ENCODE assay signal across 26 cellular contexts in the genomic region with DNA sequence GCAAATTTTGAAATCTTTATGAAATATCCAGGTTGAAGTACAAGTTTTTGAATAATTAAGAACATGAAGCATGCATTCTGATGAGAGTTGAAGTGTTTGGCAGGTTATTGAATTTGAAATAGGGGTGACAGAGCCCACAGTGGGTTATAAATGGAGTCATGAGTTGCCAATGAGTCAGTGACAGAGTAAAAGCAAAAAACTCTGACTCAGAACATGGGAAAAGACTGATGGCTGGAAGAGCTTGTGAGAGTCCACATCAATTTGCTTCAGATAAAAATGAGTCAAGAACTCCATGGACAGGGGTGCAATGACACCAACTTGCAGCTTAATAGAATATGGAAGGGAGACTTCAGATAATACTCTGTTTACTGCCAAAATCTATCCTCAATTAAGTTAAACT.
DNase-seq lines count a peak whose midpoint lies in the region; ATAC-seq and TF ChIP-seq lines count a peak whose summit lies in the region.
"Had no signal": no experiment of that assay in that cellular context is flagged by ENCODE, and none has a peak within 500 bp of the region (broad histone marks: within the 10 kb centered on the region; RNA-seq: fewer than 3 reads in every experiment).

No MANE protein-coding gene starts in this region.

- H3K27ac Mint-ChIP-seq in activated CD8-positive, alpha-beta memory T cell treated with anti-CD3 and anti-CD28 coated beads, Interleukin-2, amount 10 ng/mL, durations not matched to agents 7 days and 5 days: no peak overlapping the region
- H3K27ac Mint-ChIP-seq: activated naive CD4-positive, alpha-beta T cell treated with anti-CD3 and anti-CD28 coated beads for 36 hours; activated T-cell treated with anti-CD3 and anti-CD28 coated beads, Interleukin-2, amount 50 U/mL, for 72 hours; B cell; stimulated activated effector memory CD8-positive, alpha-beta T cell treated with anti-CD3 and anti-CD28 coated beads, Interleukin-12 subunit alpha, Interleukin-12 subunit beta, amount 100 ng/mL, for 72 hours had no signal

- H4K20me1 ChIP-seq in fibroblast of lung (ENCODE audit: control insufficient read depth, extremely low read depth, insufficient read depth, low read length): no peaks in the 10 kb centered on the region

- no peak for TF ChIP-seq CTCF in RWPE2 (IDR thresholded peaks at IDR 0.05; ENCODE audit: poor library complexity, severe bottlenecking)
- no peak for TF ChIP-seq CTCF in fibroblast of lung (conservative IDR thresholded peaks at IDR 0.05 in 1 of 2, IDR thresholded peaks at IDR 0.05 in 1 of 2; ENCODE audit: low read depth in 1 of 2, low read length in 2 of 2)

- H3K4me1 ChIP-seq in RWPE2 (ENCODE audit: insufficient read depth, poor library complexity, severe bottlenecking): no peaks in the 10 kb centered on the region
- H3K4me1 ChIP-seq in fibroblast of lung (ENCODE audit: control insufficient read depth, extremely low read depth, insufficient read depth, low read length): no peaks in the 10 kb centered on the region
- H3K4me1 ChIP-seq: testis, vagina had no signal

- no peak overlapping the region for H3K27ac ChIP-seq in RWPE2 (ENCODE audit: poor library complexity, severe bottlenecking)
- no peak overlapping the region for H3K27ac ChIP-seq in fibroblast of lung (ENCODE audit: insufficient read depth, low read length)
- H3K27ac ChIP-seq: dorsolateral prefrontal cortex, neutrophil, skin epidermis, testis, vagina had no signal

- H3K27me3 ChIP-seq in RWPE2 (ENCODE audit: insufficient read depth, poor library complexity, severe bottlenecking) (no peaks in the 10 kb centered on the region), fibroblast of lung (ENCODE audit: control insufficient read depth, insufficient read depth, low read length) (no peaks in the 10 kb centered on the region)
- H3K27me3 ChIP-seq: neutrophil, testis, vagina had no signal

- no peaks in the 10 kb centered on the region for H3K4me1 Mint-ChIP-seq in activated CD8-positive, alpha-beta memory T cell treated with anti-CD3 and anti-CD28 coated beads, Interleukin-2, amount 10 ng/mL, durations not matched to agents 7 days and 5 days
- H3K4me1 Mint-ChIP-seq: B cell; central memory CD8-positive, alpha-beta T cell; stimulated activated effector memory CD8-positive, alpha-beta T cell treated with anti-CD3 and anti-CD28 coated beads, Interleukin-12 subunit alpha, Interleukin-12 subunit beta, amount 100 ng/mL, for 72 hours had no signal

- no peak overlapping the region for H3K4me3 ChIP-seq in RWPE2 (ENCODE audit: severe bottlenecking)
- H3K4me3 ChIP-seq in fibroblast of lung (replicated peaks in 1 of 4; ENCODE audit: control extremely low read depth in 1 of 4, insufficient read depth in 1 of 4, low read depth in 3 of 4, low read length in 4 of 4): no peak overlapping the region
- H3K4me3 ChIP-seq: dorsolateral prefrontal cortex, skin epidermis, testis, vagina had no signal

- no peaks in the 10 kb centered on the region for H3K36me3 Mint-ChIP-seq in activated CD8-positive, alpha-beta memory T cell treated with anti-CD3 and anti-CD28 coated beads, Interleukin-2, amount 10 ng/mL, durations not matched to agents 7 days and 5 days
- H3K36me3 Mint-ChIP-seq: stimulated activated effector memory CD8-positive, alpha-beta T cell treated with anti-CD3 and anti-CD28 coated beads, Interleukin-12 subunit alpha, Interleukin-12 subunit beta, amount 100 ng/mL, for 72 hours had no signal

- no peak overlapping the region for H3K4me2 ChIP-seq in fibroblast of lung (ENCODE audit: extremely low read depth, insufficient read depth, low read length)

- H3K36me3 ChIP-seq in RWPE2 (ENCODE audit: low read depth): no peaks in the 10 kb centered on the region
- no peaks in the 10 kb centered on the region for H3K36me3 ChIP-seq in fibroblast of lung (ENCODE audit: control insufficient read depth, insufficient read depth, low read length)
- H3K36me3 ChIP-seq: neutrophil, vagina had no signal

- no peak overlapping the region for H3K4me3 Mint-ChIP-seq in activated CD8-positive, alpha-beta memory T cell treated with anti-CD3 and anti-CD28 coated beads, Interleukin-2, amount 10 ng/mL, durations not matched to agents 7 days and 5 days
- H3K4me3 Mint-ChIP-seq: activated naive CD4-positive, alpha-beta T cell treated with anti-CD3 and anti-CD28 coated beads for 36 hours; activated T-cell treated with anti-CD3 and anti-CD28 coated beads, Interleukin-2, amount 50 U/mL, for 72 hours; B cell; central memory CD8-positive, alpha-beta T cell; stimulated activated effector memory CD8-positive, alpha-beta T cell treated with anti-CD3 and anti-CD28 coated beads, Interleukin-12 subunit alpha, Interleukin-12 subunit beta, amount 100 ng/mL, for 72 hours had no signal

- peak; percentile 62; the same call in 2 of the 3 replicates for ATAC-seq in RWPE2 (ENCODE audit: low read depth)
- ATAC-seq in activated CD8-positive, alpha-beta memory T cell treated with anti-CD3 and anti-CD28 coated beads, Interleukin-2, amount 10 ng/mL, durations not matched to agents 7 days and 5 days: no peak
- ATAC-seq: Right ventricle myocardium inferior; stimulated activated effector memory CD8-positive, alpha-beta T cell treated with anti-CD3 and anti-CD28 coated beads, Interleukin-12 subunit alpha, Interleukin-12 subunit beta, amount 100 ng/mL, for 72 hours had no signal

- no peaks in the 10 kb centered on the region for H3K79me2 ChIP-seq in fibroblast of lung (ENCODE audit: control insufficient read depth, insufficient read depth, low read length)

- H3K9me3 Mint-ChIP-seq in activated CD8-positive, alpha-beta memory T cell treated with anti-CD3 and anti-CD28 coated beads, Interleukin-2, amount 10 ng/mL, durations not matched to agents 7 days and 5 days (ENCODE audit: low read depth): no peaks in the 10 kb centered on the region
- H3K9me3 Mint-ChIP-seq: activated naive CD4-positive, alpha-beta T cell treated with anti-CD3 and anti-CD28 coated beads for 36 hours; activated T-cell treated with anti-CD3 and anti-CD28 coated beads, Interleukin-2, amount 50 U/mL, for 72 hours had no signal

- DNase-seq in HCEC 1CT: peak; percentile 54
- DNase-seq in RWPE2 (ENCODE audit: low spot score): no peak
- DNase-seq in fibroblast of lung (ENCODE audit: low read depth in 2 of 2): peak; percentile 22 to 64
- DNase-seq in DMS 273 (lab: John Stamatoyannopoulos, UW; ENCODE audit: unreplicated experiment): no peak
- DNase-seq in NCI-H524 treated with DMSO at 0.1 percent for 48 hours (lab: John Stamatoyannopoulos, UW): no peak
- no peak for DNase-seq in activated CD8-positive, alpha-beta memory T cell treated with anti-CD3 and anti-CD28 coated beads, Interleukin-2, amount 10 ng/mL, durations not matched to agents 7 days and 5 days
- DNase-seq in HT-29 (ENCODE audit: low spot score): no peak
- DNase-seq: activated CD4-positive, alpha-beta T cell treated with anti-CD3 and anti-CD28 coated beads for 1 hour; activated CD8-positive, alpha-beta memory T cell treated with anti-CD3 and anti-CD28 coated beads for 24 hours; activated naive CD4-positive, alpha-beta T cell treated with anti-CD3 and anti-CD28 coated beads for 36 hours; activated T-cell treated with anti-CD3 and anti-CD28 coated beads, Interleukin-2, amount 50 U/mL, for 72 hours; amygdala; DMS79 treated with DMSO at 0.1 percent for 48 hours; dorsolateral prefrontal cortex; kidney glomerular epithelial cell; NCI-H1694; stimulated activated CD4-positive, alpha-beta T cell treated with anti-CD3 and anti-CD28 coated beads, Interleukin-2, amount 100 ng/mL, for 24 hours; SW 1271; testis had no signal

- no peak overlapping the region for H3K9ac ChIP-seq in fibroblast of lung (ENCODE audit: insufficient read depth, low read length)

- CTCF ChIA-PET in activated CD8-positive, alpha-beta memory T cell treated with anti-CD3 and anti-CD28 coated beads, Interleukin-2, amount 10 ng/mL, durations not matched to agents 7 days and 5 days (lab: Charles Lee): no interaction called here

- H3K9me3 ChIP-seq in RWPE2 (ENCODE audit: severe bottlenecking) (no peaks in the 10 kb centered on the region), fibroblast of lung (ENCODE audit: control insufficient read depth, insufficient read depth, low read depth, low read length) (no peaks in the 10 kb centered on the region)
- H3K9me3 ChIP-seq: neutrophil, testis, vagina had no signal

- no peak overlapping the region for H2AFZ ChIP-seq in fibroblast of lung (ENCODE audit: low read length)

- H3K27me3 Mint-ChIP-seq in activated CD8-positive, alpha-beta memory T cell treated with anti-CD3 and anti-CD28 coated beads, Interleukin-2, amount 10 ng/mL, durations not matched to agents 7 days and 5 days: no peaks in the 10 kb centered on the region
- H3K27me3 Mint-ChIP-seq: B cell; central memory CD8-positive, alpha-beta T cell had no signal

Comparison
In these comparisons a context has a peak if more than half of its experiments do, and no peak if none do; other contexts are left out.
1. DNase-seq: peak in HCEC 1CT (single experiment) and fibroblast of lung (2 of 2); none in RWPE2 (single experiment), DMS 273 (single experiment), NCI-H524 treated with DMSO at 0.1 percent for 48 hours (single experiment), activated CD8-positive, alpha-beta memory T cell treated with anti-CD3 and anti-CD28 coated beads, Interleukin-2, amount 10 ng/mL, durations not matched to agents 7 days and 5 days (single experiment) and HT-29 (single experiment).